23 cellular contexts compared by ENCODE assay signal in the genomic region with DNA sequence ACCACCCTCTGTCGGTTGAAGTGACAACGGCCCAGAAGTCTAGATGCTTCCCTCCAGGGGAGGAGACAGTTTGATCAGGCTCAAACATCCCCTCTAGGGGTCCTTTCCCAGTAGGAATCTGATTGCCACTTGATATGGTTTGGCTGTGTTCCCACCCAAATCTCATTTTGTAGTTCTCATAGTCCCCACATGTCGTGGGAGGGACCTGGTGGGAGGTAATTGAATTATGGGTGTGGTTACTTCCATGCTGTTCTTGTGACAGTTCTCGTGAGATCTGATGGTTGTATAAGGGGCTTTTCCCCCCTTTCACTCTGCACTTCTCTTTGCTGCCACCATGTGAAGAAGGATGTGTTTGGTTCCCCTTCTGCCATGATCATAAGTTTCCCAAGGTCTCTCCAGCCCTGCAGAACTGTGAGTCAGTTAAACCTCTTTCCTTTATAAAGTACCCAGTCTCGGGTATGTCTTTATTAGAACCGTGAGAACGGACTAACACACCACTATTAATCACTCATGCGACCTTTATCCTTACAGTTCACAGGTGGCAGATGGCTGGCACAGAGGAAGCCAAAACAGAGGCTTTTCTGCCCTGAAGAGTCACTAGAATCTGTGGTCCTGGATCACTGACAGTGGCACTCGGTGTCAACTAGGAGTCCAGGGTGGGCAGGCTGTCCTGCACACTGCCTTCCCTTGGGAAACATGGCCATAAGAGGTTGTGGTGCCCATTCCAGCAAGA. TPM values are rescaled to one million over a fixed set of nuclear protein-coding genes. Genes with fewer than 3 reads are reported as not detected.
A peak's percentile ranks its signal among the peaks of the same experiment; 100 is the strongest.
DNase-seq lines count a peak whose midpoint lies in the region; ATAC-seq, FAIRE-seq and TF ChIP-seq lines count a peak whose summit lies in the region.
"Had no signal": no experiment of that assay in that cellular context is flagged by ENCODE, and none has a peak within 500 bp of the region (broad histone marks: within the 10 kb centered on the region; RNA-seq: fewer than 3 reads in every experiment).

No MANE protein-coding gene starts in this region.

- H3K4me3 Mint-ChIP-seq in activated T-cell treated with anti-CD3 and anti-CD28 coated beads, Interleukin-2, amount 50 U/mL, for 24 hours: no peak overlapping the region
- H3K4me3 Mint-ChIP-seq: CD8-positive, alpha-beta memory T cell; GM23338 had no signal

- H3K9me3 ChIP-seq in small intestine (ENCODE audit: control insufficient read depth, low read depth) (no peaks in the 10 kb centered on the region), body of pancreas (no peaks in the 10 kb centered on the region)
- H3K9me3 ChIP-seq: A549; BLaER1 treated with 17β-estradiol and CSF1 and Interleukin-3, amounts not matched to agents 10 nM and 100 nM had no signal

- H3K27ac ChIP-seq in caudate nucleus (ENCODE audit: low read depth, low read length) (peak overlapping the region; percentile 52), small intestine (ENCODE audit: low read depth in 1 of 2, low read length in 1 of 2) (no peak overlapping the region), body of pancreas (no peak overlapping the region)
- H3K27ac ChIP-seq: A549; BLaER1 treated with 17β-estradiol and CSF1 and Interleukin-3, amounts not matched to agents 10 nM and 100 nM had no signal

- H3K4me1 ChIP-seq in small intestine (ENCODE audit: control insufficient read depth in 2 of 2, insufficient read depth in 1 of 2, low read depth in 1 of 2, low read length in 1 of 2) (no peaks in the 10 kb centered on the region), body of pancreas (no peaks in the 10 kb centered on the region)
- H3K4me1 ChIP-seq: A549 had no signal

- peaks cover 4 to 6% of the 10 kb centered on the region in 2 donors for H3K36me3 ChIP-seq in small intestine (ENCODE audit: control insufficient read depth in 2 of 2, insufficient read depth in 2 of 2, low read length in 2 of 2)
- peaks cover 0 to 14% of the 10 kb centered on the region in 2 donors for H3K36me3 ChIP-seq in body of pancreas (replicated peaks in 1 of 2; ENCODE audit: insufficient read depth in 1 of 2, low read depth in 2 of 2)

- WGBS in small intestine, 3 donors: 40 to 71% (median 59%) methylated on average over 9 of the region's 9 CpGs
- 76 to 80% methylated on average over 7 to 9 of the region's 9 CpGs for WGBS in body of pancreas, 2 donors

- H3K27ac Mint-ChIP-seq in activated T-cell treated with anti-CD3 and anti-CD28 coated beads, Interleukin-2, amount 50 U/mL, for 24 hours: peak overlapping the region; percentile 57
- H3K27ac Mint-ChIP-seq: GM23338 had no signal

- no peak for TF ChIP-seq CTCF in body of pancreas (IDR thresholded peaks at IDR 0.05)

- H3K27me3 ChIP-seq in small intestine (ENCODE audit: control insufficient read depth in 2 of 2, insufficient read depth in 2 of 2, low read length in 2 of 2) (no peaks in the 10 kb centered on the region), body of pancreas (no peaks in the 10 kb centered on the region)
- H3K27me3 ChIP-seq: BLaER1 treated with 17β-estradiol and CSF1 and Interleukin-3, amounts not matched to agents 10 nM and 100 nM had no signal

- intact Hi-C loops in body of pancreas (cut with DNase I): no loop called here

- no peaks in the 10 kb centered on the region for H3K4me1 Mint-ChIP-seq in activated T-cell treated with anti-CD3 and anti-CD28 coated beads, Interleukin-2, amount 50 U/mL, for 24 hours (ENCODE audit: low read depth)
- H3K4me1 Mint-ChIP-seq: CD8-positive, alpha-beta memory T cell had no signal

- FAIRE-seq in small intestine (lab: Jason Lieb, UNC): no peak
- no peak for FAIRE-seq in HTR-8/SVneo (lab: Jason Lieb, UNC)
- FAIRE-seq: A549, G401.6, RCC 7860 had no signal

- no peak for ATAC-seq in body of pancreas
- ATAC-seq: A549, GM23338, HCT116, Right ventricle myocardium inferior had no signal

- no peaks in the 10 kb centered on the region for H3K27me3 Mint-ChIP-seq in activated T-cell treated with anti-CD3 and anti-CD28 coated beads, Interleukin-2, amount 50 U/mL, for 24 hours
- H3K27me3 Mint-ChIP-seq: CD8-positive, alpha-beta memory T cell had no signal

- H3K9me3 Mint-ChIP-seq in activated T-cell treated with anti-CD3 and anti-CD28 coated beads, Interleukin-2, amount 50 U/mL, for 24 hours: no peaks in the 10 kb centered on the region
- H3K9me3 Mint-ChIP-seq: CD8-positive, alpha-beta memory T cell; GM23338 had no signal

- peak; percentile 2 for DNase-seq in activated T-cell treated with anti-CD3 and anti-CD28 coated beads, Interleukin-2, amount 50 U/mL, for 24 hours
- DNase-seq in activated T-cell treated with anti-CD3 and anti-CD28 coated beads for 4 hours (no peak), NCI-H2171 treated with DMSO at 0.1 percent for 48 hours (lab: John Stamatoyannopoulos, UW) (peak; percentile 84), caudate nucleus (lab: John Stamatoyannopoulos, UW) (peak in 12 of 61 donors; percentile 15 to 71 (median 28)), small intestine (peak; percentile 51), HTR-8/SVneo (ENCODE audit: insufficient read length, low spot score) (no peak), body of pancreas (no peak), HPDE6-E6E7 (ENCODE audit: extremely low spot score) (no peak)
- DNase-seq: CD8-positive, alpha-beta memory T cell; DND-41; MM.1S; NCI-H1092; NCI-H1436 treated with DMSO at 0.1 percent for 48 hours; NCI-H2081; NCI-H510A; T-helper 1 cell had no signal

- no peak overlapping the region for H3K4me3 ChIP-seq in small intestine (ENCODE audit: low read depth in 1 of 2, low read length in 2 of 2)
- H3K4me3 ChIP-seq in body of pancreas: no peak overlapping the region
- H3K4me3 ChIP-seq: A549; BLaER1 treated with 17β-estradiol and CSF1 and Interleukin-3, amounts not matched to agents 10 nM and 100 nM; GM23338 had no signal

- no peak for TF ChIP-seq POLR2A in body of pancreas (IDR thresholded peaks at IDR 0.05)

- H3K36me3 Mint-ChIP-seq in activated T-cell treated with anti-CD3 and anti-CD28 coated beads, Interleukin-2, amount 50 U/mL, for 24 hours (ENCODE audit: low read depth): peaks cover 53% of the 10 kb centered on the region

RNA-seq across cellular contexts. Expression of gene ASPHD2, which starts 21.6 kb away (rescaled TPM):
- 1 to 10 TPM in 1 of 3 donors, under 1 TPM in 2; 0.45 to 1.8 (median 0.54) TPM for polyA plus RNA-seq in small intestine
- 1 to 10 TPM in 1 of 2 donors, under 1 TPM in 1; 0.33 to 1.6 TPM for total RNA-seq in body of pancreas

RNA-seq across cellular contexts. Expression of gene HPS4, which starts 33.0 kb away (rescaled TPM):
- 10 to 100 TPM in 2 of 3 donors, 1 to 10 TPM in 1; 9.8 to 14.9 (median 13.8) TPM for polyA plus RNA-seq in small intestine
- total RNA-seq in body of pancreas: 10 to 100 TPM; 28.3 to 42.5 TPM

RNA-seq across cellular contexts. Expression of gene SRRD, which starts 33.1 kb away (rescaled TPM):
- 10 to 100 TPM in 1 of 3 donors, 1 to 10 TPM in 2; 9.2 to 17.6 (median 9.4) TPM for polyA plus RNA-seq in small intestine
- total RNA-seq in body of pancreas: 1 to 10 TPM; 5.3 to 7.5 TPM

Comparison
In these comparisons a context has a peak if more than half of its experiments do, and no peak if none do; other contexts are left out.
1. DNase-seq: peak in activated T-cell treated with anti-CD3 and anti-CD28 coated beads, Interleukin-2, amount 50 U/mL, for 24 hours (single experiment), NCI-H2171 treated with DMSO at 0.1 percent for 48 hours (single experiment) and small intestine (single experiment); none in activated T-cell treated with anti-CD3 and anti-CD28 coated beads for 4 hours (single experiment), HTR-8/SVneo (single experiment), body of pancreas (0 of 4) and HPDE6-E6E7 (single experiment).